In genomic region chr13:40662866-40663265, GRCh38 we compare ENCODE assay signal across 1 cellular context.
TF ChIP-seq lines count a peak whose summit lies in the region.

No MANE protein-coding gene starts in this region.

TF ChIP-seq in SK-N-SH, 30 proteins besides CTCF, POLR2A, EP300 and RAD21 (continued from another document):
- no peak for TF ChIP-seq REST (IDR thresholded peaks at IDR 0.05; ENCODE audit: low read depth, low read length)
- TF ChIP-seq GABPA (IDR thresholded peaks at IDR 0.05; ENCODE audit: low read depth): no peak
- TF ChIP-seq SIN3A (IDR thresholded peaks at IDR 0.05; ENCODE audit: borderline replicate concordance, low read depth, low read length): no peak
